ENCODE assay signal across 8 cellular contexts in the genomic region with DNA sequence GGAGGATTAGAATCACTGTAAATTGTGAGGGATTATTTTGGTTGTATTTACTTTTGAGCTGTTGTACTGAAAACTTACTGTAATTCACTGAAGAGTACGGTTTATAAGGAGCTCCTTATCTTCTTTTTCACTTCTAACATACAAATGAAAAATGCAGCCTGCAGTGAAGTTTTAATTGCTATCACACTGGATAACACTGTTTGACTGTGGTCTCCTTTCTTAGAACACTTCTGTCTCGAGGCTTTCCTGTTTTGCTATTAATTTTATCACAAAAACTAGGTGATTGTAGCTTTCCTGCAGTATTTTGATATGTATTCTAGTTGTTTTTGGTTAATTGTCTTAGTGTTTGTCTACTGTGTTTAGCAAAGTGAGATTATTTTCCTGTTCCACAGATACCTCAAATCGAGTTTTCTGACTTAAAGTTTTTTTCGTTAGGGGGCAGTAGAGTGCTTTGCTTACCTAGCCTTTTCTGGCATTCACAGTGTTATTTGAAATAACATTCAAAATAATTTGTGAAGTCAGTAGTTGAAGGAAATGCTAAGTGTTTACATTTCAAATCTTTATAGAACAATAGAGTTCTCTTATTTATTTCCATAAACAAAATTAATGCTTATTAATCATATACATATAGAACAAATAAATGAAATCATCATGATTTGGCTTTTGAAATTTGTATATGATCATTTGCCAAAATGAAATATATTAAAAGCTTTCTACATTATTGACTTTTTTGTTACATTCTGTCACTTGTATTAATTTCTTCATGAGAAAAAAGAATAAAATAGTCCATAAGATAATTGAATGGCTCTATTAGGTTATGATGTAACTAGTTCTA. TPM values are rescaled to one million over a fixed set of nuclear protein-coding genes. Genes with fewer than 3 reads are reported as not detected.
DNase-seq lines count a peak whose midpoint lies in the region; ATAC-seq and TF ChIP-seq lines count a peak whose summit lies in the region.

No MANE protein-coding gene starts in this region.

- H3K27me3 ChIP-seq in WERI-Rb-1 (ENCODE audit: insufficient read depth, low read depth, severe bottlenecking), result no peaks in the 10 kb centered on the region
- no peaks in the 10 kb centered on the region for H3K27me3 ChIP-seq in heart right ventricle

- no peak overlapping the region for H3K4me3 ChIP-seq in WERI-Rb-1 (ENCODE audit: low read depth, low read length)
- no peak overlapping the region for H3K4me3 ChIP-seq in heart right ventricle
- no peak overlapping the region for H3K4me3 ChIP-seq in skeletal muscle cell (ENCODE audit: low read depth, low read length)

- intact Hi-C loops in heart right ventricle (cut with DNase I), result loop anchor here in 8 of 10 donors (5.0 to 10.0 kb wide), 8 partner anchors 225 to 810 kb away; partner anchors contain the start of gene SEMA6A (in 3 of the 8)

- H3K9me3 ChIP-seq in WERI-Rb-1 (ENCODE audit: severe bottlenecking) (no peaks in the 10 kb centered on the region), heart right ventricle (peaks cover 0 to 5% (median 0%) of the 10 kb centered on the region in 11 donors)

- DNase-seq in DMS114 treated with DMSO at 0.1 percent for 48 hours (lab: John Stamatoyannopoulos, UW; ENCODE audit: unreplicated experiment), result peak; percentile 49
- peak; percentile 48 for DNase-seq in H4 (ENCODE audit: low spot score)
- peak; percentile 47 to 52 for DNase-seq in NCI-H2081 (lab: John Stamatoyannopoulos, UW)
- no peak for DNase-seq in WERI-Rb-1
- DNase-seq in heart right ventricle, result peak in 1 of 2 donors; percentile 10
- DNase-seq in skeletal muscle cell (ENCODE audit: low read depth), result peak; percentile 14
- no peak for DNase-seq in stimulated activated CD8-positive, alpha-beta memory T cell treated with anti-CD3 and anti-CD28 coated beads, Interleukin-4, amount 100 ng/mL, for 48 hours

- H3K36me3 ChIP-seq in WERI-Rb-1 (no peaks in the 10 kb centered on the region), heart right ventricle (peaks cover 0 to 28% (median 0%) of the 10 kb centered on the region in 9 donors)

- H3K27ac ChIP-seq in WERI-Rb-1, result no peak overlapping the region
- H3K27ac ChIP-seq in heart right ventricle, result no peak overlapping the region

- H3K4me1 ChIP-seq in heart right ventricle, result peaks cover 0 to 22% (median 9%) of the 10 kb centered on the region in 9 donors

- peak; percentile 32; the same call in 1 of the 2 replicates for TF ChIP-seq CTCF in WERI-Rb-1 (IDR thresholded peaks at IDR 0.05; ENCODE audit: low read depth, low read length)
- peak; percentile 75 to 93 (median 81) for TF ChIP-seq CTCF in heart right ventricle (IDR thresholded peaks at IDR 0.05)

- ATAC-seq in heart right ventricle, result peak in 2 of 8 donors; percentile 17 to 49
- no peak for ATAC-seq in GM18870 (IDR thresholded peaks at IDR 0.05; ENCODE audit: unreplicated experiment)

- WGBS in heart right ventricle, 2 donors, result 16 to 23% methylated on average over 4 of the region's 4 CpGs

RNA-seq across cellular contexts. Expression of gene COMMD10, which starts 52.9 kb away (rescaled TPM):
- total RNA-seq in H4 (2014; rRNA removed; shearing (Covaris generic)), result 124 and 137 TPM in 2 replicates
- total RNA-seq in heart right ventricle, result 10 to 100 TPM; 27.9 to 42.8 (median 36.1) TPM
- polyA plus RNA-seq in heart right ventricle, result 10 to 100 TPM; 16.8 to 23.8 TPM

Comparison
In these comparisons a context has a peak if more than half of its experiments do, and no peak if none do; other contexts are left out.
1. DNase-seq: peak in DMS114 treated with DMSO at 0.1 percent for 48 hours (single experiment), H4 (single experiment), NCI-H2081 (2 of 2) and skeletal muscle cell (single experiment); none in WERI-Rb-1 (single experiment) and stimulated activated CD8-positive, alpha-beta memory T cell treated with anti-CD3 and anti-CD28 coated beads, Interleukin-4, amount 100 ng/mL, for 48 hours (single experiment).